8 cellular contexts compared by ENCODE assay signal in genomic region chr3:156605686-156606605, GRCh38. TPM values are rescaled to one million over a fixed set of nuclear protein-coding genes. Genes with fewer than 3 reads are reported as not detected.
DNase-seq lines count a peak whose midpoint lies in the region; ATAC-seq and TF ChIP-seq lines count a peak whose summit lies in the region.

No MANE protein-coding gene starts in this region.

- H3K36me3 Mint-ChIP-seq in activated naive CD4-positive, alpha-beta T cell treated with anti-CD3 and anti-CD28 coated beads, Interleukin-2, amount 10 ng/mL, durations not matched to agents 7 days and 5 days: no peaks in the 10 kb centered on the region
- H3K36me3 Mint-ChIP-seq in activated naive CD4-positive, alpha-beta T cell treated with anti-CD3 and anti-CD28 coated beads, Interleukin-2, amount 50 U/mL, for 72 hours: no peaks in the 10 kb centered on the region

- WGBS in body of pancreas, 2 donors: 3 to 13% methylated on average over 22 to 37 of the region's 37 CpGs

- H3K4me1 ChIP-seq in body of pancreas: peaks cover 14% of the 10 kb centered on the region
- peaks cover 10% of the 10 kb centered on the region; the same call in 1 of the 2 replicates for H3K4me1 ChIP-seq in iPS-20b (ENCODE audit: insufficient read depth, low read length)

- H3K27ac Mint-ChIP-seq in activated naive CD4-positive, alpha-beta T cell treated with anti-CD3 and anti-CD28 coated beads, Interleukin-2, amount 10 ng/mL, durations not matched to agents 7 days and 5 days: no peak overlapping the region
- no peak overlapping the region for H3K27ac Mint-ChIP-seq in activated naive CD4-positive, alpha-beta T cell treated with anti-CD3 and anti-CD28 coated beads, Interleukin-2, amount 50 U/mL, for 72 hours

- TF ChIP-seq CTCF in body of pancreas (IDR thresholded peaks at IDR 0.05): no peak

- H3K36me3 ChIP-seq in body of pancreas (replicated peaks in 1 of 2; ENCODE audit: insufficient read depth in 1 of 2, low read depth in 2 of 2) (no peaks in the 10 kb centered on the region), iPS-20b (ENCODE audit: insufficient read depth, low read depth, low read length) (no peaks in the 10 kb centered on the region)

- TF ChIP-seq POLR2A in body of pancreas (IDR thresholded peaks at IDR 0.05): peak in 2 of 3 donors; percentile 50 to 61

- H3K27me3 ChIP-seq in body of pancreas: no peaks in the 10 kb centered on the region
- peaks cover 14% of the 10 kb centered on the region; the same call in 1 of the 2 replicates for H3K27me3 ChIP-seq in iPS-20b (ENCODE audit: insufficient read depth, low read length)

- intact Hi-C loops in body of pancreas (cut with DNase I): no loop called here

- H3K27me3 Mint-ChIP-seq in activated naive CD4-positive, alpha-beta T cell treated with anti-CD3 and anti-CD28 coated beads, Interleukin-2, amount 10 ng/mL, durations not matched to agents 7 days and 5 days: peaks cover 40% of the 10 kb centered on the region

- H3K4me3 Mint-ChIP-seq in activated naive CD4-positive, alpha-beta T cell treated with anti-CD3 and anti-CD28 coated beads, Interleukin-2, amount 10 ng/mL, durations not matched to agents 7 days and 5 days: peak overlapping the region; percentile 72

- CTCF ChIA-PET in activated naive CD4-positive, alpha-beta T cell treated with anti-CD3 and anti-CD28 coated beads, Interleukin-2, amount 10 ng/mL, durations not matched to agents 7 days and 5 days (lab: Charles Lee): interaction anchor here (0.6 to 0.7 kb wide), 2 partner anchors 56 to 453 kb away, joined by 3 to 4 read pairs; no protein-coding TSS in a partner anchor

- H3K9ac ChIP-seq in iPS-20b (ENCODE audit: low read depth, low read length): peak overlapping the region; percentile 79; the same call in 1 of the 2 replicates

- H3K9me3 ChIP-seq in body of pancreas (no peaks in the 10 kb centered on the region), iPS-20b (ENCODE audit: insufficient read depth, low read depth, low read length) (no peaks in the 10 kb centered on the region)

- no peaks in the 10 kb centered on the region for H3K9me3 Mint-ChIP-seq in activated naive CD4-positive, alpha-beta T cell treated with anti-CD3 and anti-CD28 coated beads, Interleukin-2, amount 10 ng/mL, durations not matched to agents 7 days and 5 days
- no peaks in the 10 kb centered on the region for H3K9me3 Mint-ChIP-seq in activated naive CD4-positive, alpha-beta T cell treated with anti-CD3 and anti-CD28 coated beads, Interleukin-2, amount 50 U/mL, for 72 hours

- H3K4me3 ChIP-seq in body of pancreas (peak overlapping the region; percentile 1 to 7), iPS-20b (ENCODE audit: low read length) (peak overlapping the region; percentile 80), skeletal muscle cell (ENCODE audit: low read depth, low read length) (peak overlapping the region; percentile 33)

- peaks cover 32% of the 10 kb centered on the region for H3K4me1 Mint-ChIP-seq in activated naive CD4-positive, alpha-beta T cell treated with anti-CD3 and anti-CD28 coated beads, Interleukin-2, amount 10 ng/mL, durations not matched to agents 7 days and 5 days

- H3K27ac ChIP-seq in body of pancreas: peak overlapping the region in 3 of 4 donors; percentile 36 to 65 (median 62)
- no peak overlapping the region for H3K27ac ChIP-seq in iPS-20b (ENCODE audit: low read length)

- no peak for DNase-seq in activated naive CD4-positive, alpha-beta T cell treated with anti-CD3 and anti-CD28 coated beads, Interleukin-2, amount 10 ng/mL, durations not matched to agents 7 days and 5 days
- no peak for DNase-seq in activated naive CD4-positive, alpha-beta T cell treated with anti-CD3 and anti-CD28 coated beads, Interleukin-2, amount 50 U/mL, for 72 hours (ENCODE audit: low spot score in 2 of 2)
- DNase-seq in M059J (ENCODE audit: low read depth): peak; percentile 98
- DNase-seq in body of pancreas: peak; percentile 31 to 53 (median 38)
- DNase-seq in skeletal muscle cell (ENCODE audit: low read depth): peak; percentile 74
- DNase-seq in cerebellar nuclear complex (lab: John Stamatoyannopoulos, UW): no peak

- no peak for ATAC-seq in activated naive CD4-positive, alpha-beta T cell treated with anti-CD3 and anti-CD28 coated beads, Interleukin-2, amount 50 U/mL, for 72 hours
- peak; percentile 90 for ATAC-seq in body of pancreas
- no peak for ATAC-seq in HG03571 (IDR thresholded peaks at IDR 0.05; ENCODE audit: unreplicated experiment)

RNA-seq across cellular contexts. Expression of gene SSR3, which starts 51.0 kb away (rescaled TPM):
- 100 to 1,000 TPM; 118 to 205 TPM for total RNA-seq in activated naive CD4-positive, alpha-beta T cell treated with anti-CD3 and anti-CD28 coated beads, Interleukin-2, amount 50 U/mL, for 72 hours
- 291 and 378 TPM in 2 replicates for total RNA-seq in M059J (2014; rRNA removed; shearing (Covaris generic))
- 10 to 100 TPM; 77.1 to 97.5 TPM for total RNA-seq in body of pancreas

Comparison
In these comparisons a context has a peak if more than half of its experiments do, and no peak if none do; other contexts are left out.
1. DNase-seq: peak in M059J (single experiment), body of pancreas (4 of 4) and skeletal muscle cell (single experiment); none in activated naive CD4-positive, alpha-beta T cell treated with anti-CD3 and anti-CD28 coated beads, Interleukin-2, amount 10 ng/mL, durations not matched to agents 7 days and 5 days (single experiment), activated naive CD4-positive, alpha-beta T cell treated with anti-CD3 and anti-CD28 coated beads, Interleukin-2, amount 50 U/mL, for 72 hours (0 of 2) and cerebellar nuclear complex (0 of 2).
2. H3K4me3 ChIP-seq: peak in every context shown above with its lines; median percentile 80 in iPS-20b; 33 in skeletal muscle cell; 4 in body of pancreas.